Comparison of ENCODE assay signal across 11 cellular contexts in the genomic region with DNA sequence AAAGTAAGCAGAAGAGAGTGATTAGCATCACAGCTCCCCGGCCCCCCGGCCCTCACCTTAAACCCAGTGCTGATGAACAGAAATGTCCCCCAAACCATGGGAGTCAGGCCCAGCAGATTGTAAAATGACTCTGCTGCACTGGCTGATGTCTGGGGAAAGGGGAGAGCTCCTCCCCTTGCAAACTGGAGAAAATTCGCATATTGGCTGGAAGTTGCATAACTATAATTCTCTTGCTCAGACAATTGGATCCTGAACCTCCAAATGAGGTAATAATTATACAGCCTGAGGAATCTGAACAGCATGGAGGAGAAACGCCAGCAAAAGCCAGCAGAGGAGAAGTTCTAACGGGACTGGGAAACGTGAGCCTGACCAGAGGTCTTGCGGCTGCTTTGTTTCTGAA.
DNase-seq lines count a peak whose midpoint lies in the region; ATAC-seq, FAIRE-seq and TF ChIP-seq lines count a peak whose summit lies in the region.
"Had no signal": no experiment of that assay in that cellular context is flagged by ENCODE, and none has a peak within 500 bp of the region (broad histone marks: within the 10 kb centered on the region; RNA-seq: fewer than 3 reads in every experiment).

No MANE protein-coding gene starts in this region.

- no peak overlapping the region for H3K4me3 ChIP-seq in HFF-Myc (replicated peaks; ENCODE audit: low read depth, low read length)
- peak overlapping the region in 1 of 2 donors; percentile 13 for H3K4me3 ChIP-seq in cardiac fibroblast (replicated peaks in 1 of 2; ENCODE audit: low read depth in 2 of 2, low read length in 2 of 2)
- H3K4me3 ChIP-seq in keratinocyte (ENCODE audit: control insufficient read depth in 2 of 3, extremely low read depth in 1 of 3, insufficient read depth in 2 of 3, low read depth in 1 of 3, low read length in 3 of 3) = peak overlapping the region in 2 of 3 experiments; percentile 2 to 12
- peak overlapping the region; percentile 20 for H3K4me3 ChIP-seq in thoracic aorta

- ATAC-seq in thoracic aorta (ENCODE audit: insufficient number of reproducible peaks, low FRiP score, low read depth) (no peak), HG02884 (IDR thresholded peaks at IDR 0.05; ENCODE audit: unreplicated experiment) (no peak)
- ATAC-seq: naive thymus-derived CD4-positive, alpha-beta T cell had no signal

- peak overlapping the region; percentile 80 for H3K4me2 ChIP-seq in keratinocyte (ENCODE audit: control insufficient read depth, extremely low read depth, insufficient read depth, low read depth, low read length)

- H3K4me1 ChIP-seq in keratinocyte (ENCODE audit: control insufficient read depth, extremely low read depth, insufficient read depth, low read length) = peaks cover 21% of the 10 kb centered on the region
- H3K4me1 ChIP-seq in thoracic aorta (ENCODE audit: control insufficient read depth in 1 of 2, low read depth in 2 of 2) = peaks cover 11 to 27% of the 10 kb centered on the region in 2 donors

- peak; percentile 53 for FAIRE-seq in keratinocyte (lab: Jason Lieb, UNC)

- H3K9me3 ChIP-seq in keratinocyte (ENCODE audit: control insufficient read depth, low read depth, low read length) (peaks cover 1% of the 10 kb centered on the region), thoracic aorta (no peaks in the 10 kb centered on the region)

- peak overlapping the region; percentile 59 for H3K9ac ChIP-seq in keratinocyte (ENCODE audit: control insufficient read depth, extremely low read depth, insufficient read depth, low read length)

- H3K27ac ChIP-seq in keratinocyte (ENCODE audit: control insufficient read depth, insufficient read depth, low read length) (peak overlapping the region; percentile 72), thoracic aorta (peak overlapping the region; percentile 38 to 39)

- H3K36me3 ChIP-seq in keratinocyte (ENCODE audit: control insufficient read depth in 2 of 2, extremely low read depth in 1 of 2, insufficient read depth in 2 of 2, low read length in 2 of 2) = no peaks in the 10 kb centered on the region
- no peaks in the 10 kb centered on the region for H3K36me3 ChIP-seq in thoracic aorta

- H3K9me1 ChIP-seq in keratinocyte (ENCODE audit: control insufficient read depth, extremely low read depth, insufficient read depth, low read length) = no peaks in the 10 kb centered on the region

- dilution Hi-C loops in keratinocyte (cut with MboI; ENCODE audit: extremely low pct_ligation_motif_present, low sequenced_read_pairs) = no loop called here

- peak overlapping the region; percentile 40 for H2AFZ ChIP-seq in keratinocyte (ENCODE audit: control insufficient read depth, low read length)

- DNase-seq in HFF-Myc (ENCODE audit: extremely low read depth, low read depth) = peak; percentile 52
- peak; percentile 86 to 93 for DNase-seq in cardiac fibroblast (ENCODE audit: low read depth in 2 of 2)
- DNase-seq in keratinocyte (ENCODE audit: low read depth, low spot score) = no peak
- no peak for DNase-seq in thoracic aorta (ENCODE audit: low spot score)
- DNase-seq in T-helper 1 cell = no peak
- DNase-seq in stimulated activated CD4-positive, alpha-beta T cell treated with anti-CD3 and anti-CD28 coated beads, Interleukin-12 subunit alpha, Interleukin-12 subunit beta, amount 100 ng/mL, for 4 hours = no peak
- DNase-seq in stimulated activated CD4-positive, alpha-beta T cell treated with anti-CD3 and anti-CD28 coated beads, Interleukin-4, amount 100 ng/mL, for 4 hours = no peak
- DNase-seq: naive thymus-derived CD4-positive, alpha-beta T cell; stimulated activated CD4-positive, alpha-beta T cell treated with anti-CD3 and anti-CD28 coated beads, Interleukin-2, amount 100 ng/mL, for 48 hours; substantia nigra had no signal

- no peaks in the 10 kb centered on the region for H3K27me3 ChIP-seq in keratinocyte (ENCODE audit: control insufficient read depth, extremely low read depth, insufficient read depth, low read length)
- no peaks in the 10 kb centered on the region for H3K27me3 ChIP-seq in thoracic aorta (replicated peaks; ENCODE audit: insufficient read depth)

- no peaks in the 10 kb centered on the region for H4K20me1 ChIP-seq in keratinocyte (ENCODE audit: control insufficient read depth, extremely low read depth, insufficient read depth, low read length)

- TF ChIP-seq CTCF in HFF-Myc (IDR thresholded peaks at IDR 0.05; ENCODE audit: low read depth, low read length, missing control alignments) (no peak), cardiac fibroblast (IDR thresholded peaks at IDR 0.05; ENCODE audit: low read depth, low read length) (no peak), keratinocyte (optimal IDR thresholded peaks at IDR 0.05 in 1 of 3, IDR thresholded peaks at IDR 0.05 in 1 of 3, conservative IDR thresholded peaks at IDR 0.05 in 1 of 3; ENCODE audit: extremely low read depth in 1 of 3, insufficient read depth in 2 of 3, low read length in 3 of 3) (no peak), thoracic aorta (IDR thresholded peaks at IDR 0.05) (no peak)

- no peaks in the 10 kb centered on the region for H3K79me2 ChIP-seq in keratinocyte (ENCODE audit: control insufficient read depth, insufficient read depth, low read length)

Comparison
In these comparisons a context has a peak if more than half of its experiments do, and no peak if none do; other contexts are left out.
1. DNase-seq: peak in HFF-Myc (single experiment) and cardiac fibroblast (2 of 2); none in keratinocyte (single experiment), thoracic aorta (single experiment), T-helper 1 cell (0 of 5), stimulated activated CD4-positive, alpha-beta T cell treated with anti-CD3 and anti-CD28 coated beads, Interleukin-12 subunit alpha, Interleukin-12 subunit beta, amount 100 ng/mL, for 4 hours (single experiment) and stimulated activated CD4-positive, alpha-beta T cell treated with anti-CD3 and anti-CD28 coated beads, Interleukin-4, amount 100 ng/mL, for 4 hours (0 of 2).